In genomic region chr6:88985901-88986300, GRCh38 we compare ENCODE assay signal across 1 cellular context.
TF ChIP-seq lines count a peak whose summit lies in the region.

No MANE protein-coding gene starts in this region.

TF ChIP-seq in HepG2, 621 proteins besides CTCF, POLR2A, EP300 and RAD21 (continued from another document):
- TF ChIP-seq CENPT (CRISPR knock-in tag; IDR thresholded peaks at IDR 0.05; ENCODE audit: low read depth) (no peak), RBFOX2 (IDR thresholded peaks at IDR 0.05; ENCODE audit: low read depth, low read length) (no peak), ZNF20 (CRISPR knock-in tag; IDR thresholded peaks at IDR 0.05) (no peak), ZNF883 (CRISPR knock-in tag; IDR thresholded peaks at IDR 0.05; ENCODE audit: not compliant biosample characterization) (no peak), SMARCE1 (IDR thresholded peaks at IDR 0.05; ENCODE audit: borderline replicate concordance) (no peak), TAF15 (IDR thresholded peaks at IDR 0.05; ENCODE audit: low read depth, low read length, poor library complexity, severe bottlenecking) (no peak), REPIN1 (CRISPR knock-in tag; IDR thresholded peaks at IDR 0.05; ENCODE audit: borderline replicate concordance, low read depth) (no peak), ZNF12 (CRISPR knock-in tag; IDR thresholded peaks at IDR 0.05) (0 out of 2 replicates have a peak, but pooled peaks have one; percentile 44), LCORL (IDR thresholded peaks at IDR 0.05) (peak; percentile 58; the same call in 1 of the 2 replicates), LCORL (CRISPR knock-in tag; IDR thresholded peaks at IDR 0.05) (peak; percentile 79), CREB1 (IDR thresholded peaks at IDR 0.05) (0 out of 2 replicates have a peak, but pooled peaks have one; percentile 34), CREB1 (CRISPR knock-in tag; IDR thresholded peaks at IDR 0.05) (peak; percentile 69), MBNL3 (CRISPR knock-in tag; conservative IDR thresholded peaks at IDR 0.05) (no peak), ZBTB49 (CRISPR knock-in tag; IDR thresholded peaks at IDR 0.05; ENCODE audit: borderline replicate concordance) (no peak), NAIF1 (CRISPR knock-in tag; IDR thresholded peaks at IDR 0.05; ENCODE audit: borderline replicate concordance) (no peak), NFE2L1 (CRISPR knock-in tag; IDR thresholded peaks at IDR 0.05; ENCODE audit: borderline replicate concordance) (no peak)
- TF ChIP-seq, protein P1, sequence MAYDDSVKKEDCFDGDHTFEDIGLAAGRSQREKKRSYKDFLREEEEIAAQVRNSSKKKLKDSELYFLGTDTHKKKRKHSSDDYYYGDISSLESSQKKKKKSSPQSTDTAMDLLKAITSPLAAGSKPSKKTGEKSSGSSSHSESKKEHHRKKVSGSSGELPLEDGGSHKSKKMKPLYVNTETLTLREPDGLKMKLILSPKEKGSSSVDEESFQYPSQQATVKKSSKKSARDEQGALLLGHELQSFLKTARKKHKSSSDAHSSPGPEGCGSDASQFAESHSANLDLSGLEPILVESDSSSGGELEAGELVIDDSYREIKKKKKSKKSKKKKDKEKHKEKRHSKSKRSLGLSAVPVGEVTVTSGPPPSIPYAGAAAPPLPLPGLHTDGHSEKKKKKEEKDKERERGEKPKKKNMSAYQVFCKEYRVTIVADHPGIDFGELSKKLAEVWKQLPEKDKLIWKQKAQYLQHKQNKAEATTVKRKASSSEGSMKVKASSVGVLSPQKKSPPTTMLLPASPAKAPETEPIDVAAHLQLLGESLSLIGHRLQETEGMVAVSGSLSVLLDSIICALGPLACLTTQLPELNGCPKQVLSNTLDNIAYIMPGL (CRISPR knock-in tag; IDR thresholded peaks at IDR 0.05; ENCODE audit: borderline replicate concordance in 1 of 2, low read depth in 1 of 2) = no peak
